Comparison of ENCODE assay signal across 13 cellular contexts in genomic region chr3:197753263-197753662, GRCh38. TPM values are rescaled to one million over a fixed set of nuclear protein-coding genes. Genes with fewer than 3 reads are reported as not detected.
DNase-seq lines count a peak whose midpoint lies in the region; ATAC-seq and TF ChIP-seq lines count a peak whose summit lies in the region.
"Had no signal": no experiment of that assay in that cellular context is flagged by ENCODE, and none has a peak within 500 bp of the region (broad histone marks: within the 10 kb centered on the region; RNA-seq: fewer than 3 reads in every experiment).

No MANE protein-coding gene starts in this region.

- H3K4me1 Mint-ChIP-seq in activated T-helper 2 cell treated with anti-CD3 and anti-CD28 coated beads, Interferon-gamma antibody, Interleukin-2, Interleukin-4, amounts not matched to agents 10 μg/mL and 5 μg/mL and 100 μg/mL, durations not matched to agents 14 hours and 24 hours and 36 hours (ENCODE audit: low read depth), result peaks cover 34% of the 10 kb centered on the region
- peaks cover 35% of the 10 kb centered on the region for H3K4me1 Mint-ChIP-seq in nephron

- H3K27ac ChIP-seq in GM23248, result no peak overlapping the region
- H3K27ac ChIP-seq: tibial nerve had no signal

- H4K20me1 ChIP-seq in GM23248 (ENCODE audit: insufficient read depth), result peaks cover 37% of the 10 kb centered on the region

- H3K9me2 ChIP-seq in GM23248 (ENCODE audit: insufficient read depth), result no peaks in the 10 kb centered on the region

- intact Hi-C loops in activated T-helper 2 cell treated with anti-CD3 and anti-CD28 coated beads, Interferon-gamma antibody, Interleukin-2, Interleukin-4, amounts not matched to agents 10 μg/mL and 5 μg/mL and 100 μg/mL, durations not matched to agents 14 hours and 24 hours and 36 hours (cut with micrococcal nuclease), result loop anchor here (2.0 to 5.0 kb wide), 3 partner anchors 48 to 209 kb away; partner anchors contain the start of gene LMLN

- no peaks in the 10 kb centered on the region for H3K9me3 Mint-ChIP-seq in activated T-helper 2 cell treated with anti-CD3 and anti-CD28 coated beads, Interferon-gamma antibody, Interleukin-2, Interleukin-4, amounts not matched to agents 10 μg/mL and 5 μg/mL and 100 μg/mL, durations not matched to agents 14 hours and 24 hours and 36 hours
- no peaks in the 10 kb centered on the region for H3K9me3 Mint-ChIP-seq in nephron

- peaks cover 76% of the 10 kb centered on the region for H3K79me2 ChIP-seq in GM23248 (ENCODE audit: insufficient read depth)

- H3F3A ChIP-seq in GM23248 (ENCODE audit: insufficient read depth), result peaks cover 37% of the 10 kb centered on the region

- no peak for ATAC-seq in HG02852 (IDR thresholded peaks at IDR 0.05; ENCODE audit: unreplicated experiment)
- ATAC-seq: sciatic nerve had no signal

- H3K36me3 Mint-ChIP-seq in activated T-helper 2 cell treated with anti-CD3 and anti-CD28 coated beads, Interferon-gamma antibody, Interleukin-2, Interleukin-4, amounts not matched to agents 10 μg/mL and 5 μg/mL and 100 μg/mL, durations not matched to agents 14 hours and 24 hours and 36 hours (ENCODE audit: low read depth), result peaks cover 14% of the 10 kb centered on the region
- H3K36me3 Mint-ChIP-seq in nephron (ENCODE audit: low read depth), result peaks cover 8% of the 10 kb centered on the region

- peaks cover 13% of the 10 kb centered on the region for H3K36me3 ChIP-seq in GM23248 (ENCODE audit: low read depth)

- H3K9me3 ChIP-seq in GM23248 (ENCODE audit: low read depth), result no peaks in the 10 kb centered on the region
- H3K9me3 ChIP-seq: tibial nerve had no signal

- TF ChIP-seq CTCF in nephron (IDR thresholded peaks at IDR 0.05; ENCODE audit: unreplicated experiment in 3 of 3), result no peak

- peaks cover 17% of the 10 kb centered on the region; the same call in 1 of the 2 replicates for H3K4me1 ChIP-seq in GM23248 (ENCODE audit: insufficient read depth)

- H3K9ac ChIP-seq in GM23248, result no peak overlapping the region

- H3K4me2 ChIP-seq in GM23248 (ENCODE audit: unreplicated experiment), result no peak overlapping the region

- no peaks in the 10 kb centered on the region for H3K27me3 Mint-ChIP-seq in activated T-helper 2 cell treated with anti-CD3 and anti-CD28 coated beads, Interferon-gamma antibody, Interleukin-2, Interleukin-4, amounts not matched to agents 10 μg/mL and 5 μg/mL and 100 μg/mL, durations not matched to agents 14 hours and 24 hours and 36 hours (ENCODE audit: low read depth)
- no peaks in the 10 kb centered on the region for H3K27me3 Mint-ChIP-seq in nephron (ENCODE audit: low read depth)

- WGBS in GM23248 (ENCODE audit: low coverage in 1 of 2, low lambda C conversion rate in 2 of 2, missing lambda C conversion rate in 2 of 2), 2 experiments, result 94 to 95% methylated on average over 3 of the region's 3 CpGs

- no peaks in the 10 kb centered on the region for H3K27me3 ChIP-seq in GM23248 (replicated peaks; ENCODE audit: insufficient read depth)
- H3K27me3 ChIP-seq: tibial nerve had no signal

- in situ Hi-C loops in GM23248 (cut with MboI), result no loop called here

- H3K4me3 ChIP-seq in GM23248, result no peak overlapping the region
- H3K4me3 ChIP-seq: tibial nerve had no signal

- H3K4me3 Mint-ChIP-seq in activated T-helper 2 cell treated with anti-CD3 and anti-CD28 coated beads, Interferon-gamma antibody, Interleukin-2, Interleukin-4, amounts not matched to agents 10 μg/mL and 5 μg/mL and 100 μg/mL, durations not matched to agents 14 hours and 24 hours and 36 hours (ENCODE audit: low read depth), result peak overlapping the region; percentile 8
- peak overlapping the region; percentile 58 to 80 (median 68) for H3K4me3 Mint-ChIP-seq in nephron

- DNase-seq in SIG-M5 treated with dmso at 0.1 percent for 504 hours (lab: John Stamatoyannopoulos, UW; ENCODE audit: unreplicated experiment), result peak; percentile 23
- DNase-seq in SIG-M5 (lab: John Stamatoyannopoulos, UW), result no peak
- peak; percentile 40 for DNase-seq in GM23248
- DNase-seq in activated T-helper 2 cell treated with anti-CD3 and anti-CD28 coated beads, Interferon-gamma antibody, Interleukin-2, Interleukin-4, amounts not matched to agents 10 μg/mL and 5 μg/mL and 100 μg/mL, durations not matched to agents 14 hours and 24 hours and 36 hours (ENCODE audit: low spot score), result no peak
- no peak for DNase-seq in SK-N-DZ (ENCODE audit: low spot score)
- no peak for DNase-seq in GM19240 (ENCODE audit: insufficient read length, low spot score)
- DNase-seq: ACHN, NCI-H2029, T1000 had no signal

- no peak overlapping the region for H3K27ac Mint-ChIP-seq in activated T-helper 2 cell treated with anti-CD3 and anti-CD28 coated beads, Interferon-gamma antibody, Interleukin-2, Interleukin-4, amounts not matched to agents 10 μg/mL and 5 μg/mL and 100 μg/mL, durations not matched to agents 14 hours and 24 hours and 36 hours
- no peak overlapping the region for H3K27ac Mint-ChIP-seq in nephron

- H2AFZ ChIP-seq in GM23248, result no peak overlapping the region

RNA-seq across cellular contexts. Expression of gene FYTTD1, which starts 3.6 kb away (rescaled TPM):
- 42.0 and 71.5 TPM in 2 replicates for total RNA-seq in GM23248 (2014; rRNA removed; shearing (Covaris generic))
- polyA plus RNA-seq in GM23248 (2016; fragmentation: Nextera tagmentation; extraction: Ambion mirVana), result 90.4 and 91.8 TPM in 2 replicates
- 57.5 and 63.0 TPM in 2 replicates for total RNA-seq in activated T-helper 2 cell treated with anti-CD3 and anti-CD28 coated beads, Interferon-gamma antibody, Interleukin-2, Interleukin-4, amounts not matched to agents 10 μg/mL and 5 μg/mL and 100 μg/mL, durations not matched to agents 14 hours and 24 hours and 36 hours
- polyA plus RNA-seq in SK-N-DZ (2014; cell fraction: cytosol; rRNA removed), result 37.3 and 42.3 TPM in 2 replicates
- 27.8 and 37.0 TPM in 2 replicates for polyA plus RNA-seq in SK-N-DZ (2014; cell fraction: nucleus; rRNA removed)

RNA-seq across cellular contexts. Expression of gene RUBCN, which starts 16.6 kb away (rescaled TPM):
- 16.3 and 18.4 TPM in 2 replicates for total RNA-seq in GM23248 (2014; rRNA removed; shearing (Covaris generic))
- 10.5 and 11.1 TPM in 2 replicates for polyA plus RNA-seq in GM23248 (2016; fragmentation: Nextera tagmentation; extraction: Ambion mirVana)
- total RNA-seq in activated T-helper 2 cell treated with anti-CD3 and anti-CD28 coated beads, Interferon-gamma antibody, Interleukin-2, Interleukin-4, amounts not matched to agents 10 μg/mL and 5 μg/mL and 100 μg/mL, durations not matched to agents 14 hours and 24 hours and 36 hours, result 41.7 and 43.6 TPM in 2 replicates
- polyA plus RNA-seq in SK-N-DZ (2014; cell fraction: cytosol; rRNA removed), result 11.3 and 12.7 TPM in 2 replicates
- 14.2 and 22.1 TPM in 2 replicates for polyA plus RNA-seq in SK-N-DZ (2014; cell fraction: nucleus; rRNA removed)

RNA-seq across cellular contexts. Expression of gene LRCH3, which starts 37.8 kb away (rescaled TPM):
- total RNA-seq in GM23248 (2014; rRNA removed; shearing (Covaris generic)), result 20.9 and 28.7 TPM in 2 replicates
- 20.2 and 24.1 TPM in 2 replicates for polyA plus RNA-seq in GM23248 (2016; fragmentation: Nextera tagmentation; extraction: Ambion mirVana)
- total RNA-seq in activated T-helper 2 cell treated with anti-CD3 and anti-CD28 coated beads, Interferon-gamma antibody, Interleukin-2, Interleukin-4, amounts not matched to agents 10 μg/mL and 5 μg/mL and 100 μg/mL, durations not matched to agents 14 hours and 24 hours and 36 hours, result 57.0 and 64.1 TPM in 2 replicates
- 23.5 and 25.5 TPM in 2 replicates for polyA plus RNA-seq in SK-N-DZ (2014; cell fraction: cytosol; rRNA removed)
- 33.4 and 53.4 TPM in 2 replicates for polyA plus RNA-seq in SK-N-DZ (2014; cell fraction: nucleus; rRNA removed)

Comparison
In these comparisons a context has a peak if more than half of its experiments do, and no peak if none do; other contexts are left out.
1. DNase-seq: peak in SIG-M5 treated with dmso at 0.1 percent for 504 hours (single experiment) and GM23248 (single experiment); none in SIG-M5 (single experiment), activated T-helper 2 cell treated with anti-CD3 and anti-CD28 coated beads, Interferon-gamma antibody, Interleukin-2, Interleukin-4, amounts not matched to agents 10 μg/mL and 5 μg/mL and 100 μg/mL, durations not matched to agents 14 hours and 24 hours and 36 hours (single experiment), SK-N-DZ (single experiment) and GM19240 (single experiment).